In genomic region chr4:77751764-77752163, GRCh38 we compare ENCODE assay signal across 21 cellular contexts.
"Had no signal": no experiment of that assay in that cellular context is flagged by ENCODE, and none has a peak within 500 bp of the region (broad histone marks: within the 10 kb centered on the region; RNA-seq: fewer than 3 reads in every experiment).

No MANE protein-coding gene starts in this region.

- H3K27me3 Mint-ChIP-seq: IgD-negative memory B cell had no signal

- DNase-seq: KBM-7, MV-4-11, NCI-H1048, NCI-H1105, NCI-H1417, NCI-H1436 treated with DMSO at 0.1 percent for 48 hours, NCI-H1694, NCI-H1930, NCI-H2081, NCI-H2107, NCI-H2227 treated with DMSO at 0.1 percent for 48 hours, NCI-H510A, NCI-H524 treated with DMSO at 0.1 percent for 48 hours, NCI-H69, NCI-H774, Right ventricle myocardium superior, RPMI8226, SIG-M5 had no signal

- H3K4me1 ChIP-seq: SJSA1 had no signal

- H3K27ac ChIP-seq: SJSA1, SK-N-MC had no signal

- H3K9me3 ChIP-seq: SJSA1 had no signal

- H3K4me3 ChIP-seq: SJSA1, SK-N-MC had no signal
